ENCODE assay signal across 1 cellular context in genomic region chr17:39674702-39675389, GRCh38.
TF ChIP-seq lines count a peak whose summit lies in the region.

No MANE protein-coding gene starts in this region.

TF ChIP-seq in HepG2, 621 proteins besides CTCF, POLR2A, EP300 and RAD21 (continued from another document and continues in another):
- TF ChIP-seq ZNF580 (CRISPR knock-in tag; IDR thresholded peaks at IDR 0.05; ENCODE audit: borderline replicate concordance, low read depth) (peak; percentile 44; the same call in 1 of the 2 replicates), ZBTB33 (CRISPR knock-in tag; IDR thresholded peaks at IDR 0.05) (no peak), SAP130 (CRISPR knock-in tag; IDR thresholded peaks at IDR 0.05; ENCODE audit: low read depth) (peak; percentile 86), NR1H2 (CRISPR knock-in tag; IDR thresholded peaks at IDR 0.05; ENCODE audit: borderline replicate concordance, low read depth) (no peak), IRF1 (CRISPR knock-in tag; IDR thresholded peaks at IDR 0.05; ENCODE audit: low read depth) (no peak), SP5 (CRISPR knock-in tag; IDR thresholded peaks at IDR 0.05; ENCODE audit: borderline replicate concordance, low read depth) (peak; percentile 90), FOSL1 (CRISPR knock-in tag; IDR thresholded peaks at IDR 0.05; ENCODE audit: borderline replicate concordance) (no peak), TBX2 (CRISPR knock-in tag; IDR thresholded peaks at IDR 0.05; ENCODE audit: borderline replicate concordance) (peak; percentile 53; the same call in 1 of the 2 replicates), ZNF747 (CRISPR knock-in tag; IDR thresholded peaks at IDR 0.05; ENCODE audit: borderline replicate concordance) (peak; percentile 66; the same call in 1 of the 2 replicates), SIX4 (CRISPR knock-in tag; IDR thresholded peaks at IDR 0.05) (no peak), ZNF691 (CRISPR knock-in tag; IDR thresholded peaks at IDR 0.05; ENCODE audit: borderline replicate concordance, low read depth) (peak; percentile 55; the same call in 1 of the 2 replicates), NCOA2 (CRISPR knock-in tag; IDR thresholded peaks at IDR 0.05) (peak; percentile 65; the same call in 1 of the 2 replicates), ZNF530 (CRISPR knock-in tag; IDR thresholded peaks at IDR 0.05; ENCODE audit: low read depth) (no peak), CREM (IDR thresholded peaks at IDR 0.05) (peak; percentile 59; the same call in 1 of the 2 replicates), CREM (CRISPR knock-in tag; IDR thresholded peaks at IDR 0.05) (no peak), ZNF276 (CRISPR knock-in tag; IDR thresholded peaks at IDR 0.05; ENCODE audit: low read depth) (no peak), HNRNPH1 (optimal IDR thresholded peaks at IDR 0.05; ENCODE audit: low read depth, low read length) (no peak), GFI1 (CRISPR knock-in tag; IDR thresholded peaks at IDR 0.05; ENCODE audit: borderline replicate concordance) (no peak), ZNF570 (CRISPR knock-in tag; IDR thresholded peaks at IDR 0.05; ENCODE audit: borderline replicate concordance) (no peak), PHF21A (CRISPR knock-in tag; IDR thresholded peaks at IDR 0.05) (peak; percentile 86), ZNF547 (CRISPR knock-in tag; IDR thresholded peaks at IDR 0.05) (no peak), RBAK (CRISPR knock-in tag; IDR thresholded peaks at IDR 0.05) (no peak), ZFX (CRISPR knock-in tag; IDR thresholded peaks at IDR 0.05; ENCODE audit: low read depth) (peak; percentile 89), POLR2AphosphoS5 (IDR thresholded peaks at IDR 0.05; ENCODE audit: low read depth, low read length) (peak; percentile 44; the same call in 1 of the 2 replicates), ZNF552 (CRISPR knock-in tag; IDR thresholded peaks at IDR 0.05; ENCODE audit: borderline replicate concordance) (peak; percentile 80; the same call in 1 of the 2 replicates), ZNF629 (CRISPR knock-in tag; conservative IDR thresholded peaks at IDR 0.05) (no peak), RXRB (CRISPR knock-in tag; IDR thresholded peaks at IDR 0.05; ENCODE audit: borderline replicate concordance) (peak; percentile 69; the same call in 1 of the 2 replicates), ATAD3A (CRISPR knock-in tag; IDR thresholded peaks at IDR 0.05) (no peak), ZNF382 (CRISPR knock-in tag; IDR thresholded peaks at IDR 0.05; ENCODE audit: borderline replicate concordance) (no peak), AGO1 (IDR thresholded peaks at IDR 0.05; ENCODE audit: low read depth, low read length, poor library complexity, severe bottlenecking) (no peak), GABPB1 (CRISPR knock-in tag; IDR thresholded peaks at IDR 0.05) (peak; percentile 88), HMGXB4 (CRISPR knock-in tag; IDR thresholded peaks at IDR 0.05; ENCODE audit: borderline replicate concordance in 1 of 2, low read depth in 1 of 2) (peak in 1 of 2 experiments; percentile 42; a peak in 1 of 4 replicates), GLMP (CRISPR knock-in tag; IDR thresholded peaks at IDR 0.05; ENCODE audit: borderline replicate concordance) (no peak), ZNF572 (CRISPR knock-in tag; IDR thresholded peaks at IDR 0.05) (peak; percentile 24; the same call in 1 of the 2 replicates)
- TF ChIP-seq, protein P1, sequence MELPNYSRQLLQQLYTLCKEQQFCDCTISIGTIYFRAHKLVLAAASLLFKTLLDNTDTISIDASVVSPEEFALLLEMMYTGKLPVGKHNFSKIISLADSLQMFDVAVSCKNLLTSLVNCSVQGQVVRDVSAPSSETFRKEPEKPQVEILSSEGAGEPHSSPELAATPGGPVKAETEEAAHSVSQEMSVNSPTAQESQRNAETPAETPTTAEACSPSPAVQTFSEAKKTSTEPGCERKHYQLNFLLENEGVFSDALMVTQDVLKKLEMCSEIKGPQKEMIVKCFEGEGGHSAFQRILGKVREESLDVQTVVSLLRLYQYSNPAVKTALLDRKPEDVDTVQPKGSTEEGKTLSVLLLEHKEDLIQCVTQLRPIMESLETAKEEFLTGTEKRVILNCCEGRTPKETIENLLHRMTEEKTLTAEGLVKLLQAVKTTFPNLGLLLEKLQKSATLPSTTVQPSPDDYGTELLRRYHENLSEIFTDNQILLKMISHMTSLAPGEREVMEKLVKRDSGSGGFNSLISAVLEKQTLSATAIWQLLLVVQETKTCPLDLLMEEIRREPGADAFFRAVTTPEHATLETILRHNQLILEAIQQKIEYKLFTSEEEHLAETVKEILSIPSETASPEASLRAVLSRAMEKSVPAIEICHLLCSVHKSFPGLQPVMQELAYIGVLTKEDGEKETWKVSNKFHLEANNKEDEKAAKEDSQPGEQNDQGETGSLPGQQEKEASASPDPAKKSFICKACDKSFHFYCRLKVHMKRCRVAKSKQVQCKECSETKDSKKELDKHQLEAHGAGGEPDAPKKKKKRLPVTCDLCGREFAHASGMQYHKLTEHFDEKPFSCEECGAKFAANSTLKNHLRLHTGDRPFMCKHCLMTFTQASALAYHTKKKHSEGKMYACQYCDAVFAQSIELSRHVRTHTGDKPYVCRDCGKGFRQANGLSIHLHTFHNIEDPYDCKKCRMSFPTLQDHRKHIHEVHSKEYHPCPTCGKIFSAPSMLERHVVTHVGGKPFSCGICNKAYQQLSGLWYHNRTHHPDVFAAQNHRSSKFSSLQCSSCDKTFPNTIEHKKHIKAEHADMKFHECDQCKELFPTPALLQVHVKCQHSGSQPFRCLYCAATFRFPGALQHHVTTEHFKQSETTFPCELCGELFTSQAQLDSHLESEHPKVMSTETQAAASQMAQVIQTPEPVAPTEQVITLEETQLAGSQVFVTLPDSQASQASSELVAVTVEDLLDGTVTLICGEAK (IDR thresholded peaks at IDR 0.05), result no peak
- TF ChIP-seq, protein P1 (CRISPR knock-in tag; IDR thresholded peaks at IDR 0.05), result no peak; the same call in 1 of the 2 replicates
- TF ChIP-seq, protein P2, sequence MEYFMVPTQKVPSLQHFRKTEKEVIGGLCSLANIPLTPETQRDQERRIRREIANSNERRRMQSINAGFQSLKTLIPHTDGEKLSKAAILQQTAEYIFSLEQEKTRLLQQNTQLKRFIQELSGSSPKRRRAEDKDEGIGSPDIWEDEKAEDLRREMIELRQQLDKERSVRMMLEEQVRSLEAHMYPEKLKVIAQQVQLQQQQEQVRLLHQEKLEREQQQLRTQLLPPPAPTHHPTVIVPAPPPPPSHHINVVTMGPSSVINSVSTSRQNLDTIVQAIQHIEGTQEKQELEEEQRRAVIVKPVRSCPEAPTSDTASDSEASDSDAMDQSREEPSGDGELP (IDR thresholded peaks at IDR 0.05; ENCODE audit: borderline replicate concordance, low read depth), result no peak
